ENCODE assay signal across 18 cellular contexts in genomic region chr20:45087814-45088213, GRCh38. TPM values are rescaled to one million over a fixed set of nuclear protein-coding genes. Genes with fewer than 3 reads are reported as not detected.
A peak's percentile ranks its signal among the peaks of the same experiment; 100 is the strongest.
DNase-seq lines count a peak whose midpoint lies in the region; ATAC-seq and TF ChIP-seq lines count a peak whose summit lies in the region.
"Had no signal": no experiment of that assay in that cellular context is flagged by ENCODE, and none has a peak within 500 bp of the region (broad histone marks: within the 10 kb centered on the region; RNA-seq: fewer than 3 reads in every experiment).

No MANE protein-coding gene starts in this region.

- no peak for TF ChIP-seq CTCF in WTC11 (IDR thresholded peaks at IDR 0.05)
- no peak for TF ChIP-seq CTCF in fibroblast of the aortic adventitia (IDR thresholded peaks at IDR 0.05; ENCODE audit: insufficient read depth, low read length)

- H3K4me3 Mint-ChIP-seq in activated naive CD4-positive, alpha-beta T cell treated with anti-CD3 and anti-CD28 coated beads, Interleukin-2, amount 10 ng/mL, durations not matched to agents 7 days and 5 days, result no peak overlapping the region
- no peak overlapping the region for H3K4me3 Mint-ChIP-seq in WTC11
- H3K4me3 Mint-ChIP-seq in stimulated activated memory B cell treated with anti-CD40 and anti-IgM and Interleukin-4, amounts not matched to agents 10 μg/mL and 1 μg/mL and 100 μg/mL, for 72 hours, result no peak overlapping the region
- H3K4me3 Mint-ChIP-seq: neural crest cell had no signal

- peaks cover 2% of the 10 kb centered on the region for H3K9me3 Mint-ChIP-seq in activated naive CD4-positive, alpha-beta T cell treated with anti-CD3 and anti-CD28 coated beads, Interleukin-2, amount 10 ng/mL, durations not matched to agents 7 days and 5 days
- H3K9me3 Mint-ChIP-seq in WTC11, result peaks cover 3% of the 10 kb centered on the region
- H3K9me3 Mint-ChIP-seq in stimulated activated memory B cell treated with anti-CD40 and anti-IgM and Interleukin-4, amounts not matched to agents 10 μg/mL and 1 μg/mL and 100 μg/mL, for 72 hours, result no peaks in the 10 kb centered on the region

- DNase-seq in activated naive CD4-positive, alpha-beta T cell treated with anti-CD3 and anti-CD28 coated beads, Interleukin-2, amount 10 ng/mL, durations not matched to agents 7 days and 5 days, result no peak
- no peak for DNase-seq in activated naive CD4-positive, alpha-beta T cell (lab: John Stamatoyannopoulos, UW)
- DNase-seq in WTC11 (ENCODE audit: low spot score) (no peak), fibroblast of the aortic adventitia (ENCODE audit: low read depth) (peak; percentile 97), hepatic stellate cell (ENCODE audit: low spot score) (no peak), NCI-H1436 treated with DMSO at 0.1 percent for 48 hours (lab: John Stamatoyannopoulos, UW) (no peak)
- DNase-seq: activated effector memory CD4-positive, alpha-beta T cell treated with Interleukin-2 at 50 U/mL for 16 hours; COR-L47; GDM1; NCI-H1092; NCI-H2171; right cardiac atrium; WERI-Rb-1 had no signal

- no peaks in the 10 kb centered on the region for H3K4me1 Mint-ChIP-seq in activated naive CD4-positive, alpha-beta T cell treated with anti-CD3 and anti-CD28 coated beads, Interleukin-2, amount 10 ng/mL, durations not matched to agents 7 days and 5 days
- peaks cover 12% of the 10 kb centered on the region for H3K4me1 Mint-ChIP-seq in WTC11
- peaks cover 36% of the 10 kb centered on the region for H3K4me1 Mint-ChIP-seq in stimulated activated memory B cell treated with anti-CD40 and anti-IgM and Interleukin-4, amounts not matched to agents 10 μg/mL and 1 μg/mL and 100 μg/mL, for 72 hours
- H3K4me1 Mint-ChIP-seq: neural crest cell had no signal

- ATAC-seq in WTC11, result no peak
- no peak for ATAC-seq in stimulated activated memory B cell treated with anti-CD40 and anti-IgM and Interleukin-4, amounts not matched to agents 10 μg/mL and 1 μg/mL and 100 μg/mL, for 72 hours
- ATAC-seq in HG03354 (IDR thresholded peaks at IDR 0.05; ENCODE audit: poor library complexity, severe bottlenecking, unreplicated experiment), result no peak
- ATAC-seq: right cardiac atrium had no signal

- H3K4me3 ChIP-seq in fibroblast of the aortic adventitia (ENCODE audit: low read depth, low read length), result no peak overlapping the region
- H3K4me3 ChIP-seq: lung had no signal

- POLR2A ChIA-PET in WTC11 (lab: Charles Lee), result no interaction called here

- no peaks in the 10 kb centered on the region for H3K27me3 Mint-ChIP-seq in activated naive CD4-positive, alpha-beta T cell treated with anti-CD3 and anti-CD28 coated beads, Interleukin-2, amount 10 ng/mL, durations not matched to agents 7 days and 5 days
- H3K27me3 Mint-ChIP-seq in WTC11 (ENCODE audit: low read depth), result no peaks in the 10 kb centered on the region
- H3K27me3 Mint-ChIP-seq in stimulated activated memory B cell treated with anti-CD40 and anti-IgM and Interleukin-4, amounts not matched to agents 10 μg/mL and 1 μg/mL and 100 μg/mL, for 72 hours, result no peaks in the 10 kb centered on the region

- CTCF ChIA-PET in activated naive CD4-positive, alpha-beta T cell treated with anti-CD3 and anti-CD28 coated beads, Interleukin-2, amount 10 ng/mL, durations not matched to agents 7 days and 5 days (lab: Charles Lee), result interaction anchor here (1.0 kb wide), 1 partner anchor 8 kb away, joined by 4 read pairs; no protein-coding TSS in a partner anchor
- CTCF ChIA-PET in WTC11 (lab: Charles Lee), result interaction anchor here (0.9 to 1.4 kb wide), 3 partner anchors 24 to 51 kb away, joined by 3 to 4 read pairs (median 4); no protein-coding TSS in a partner anchor

- peaks cover 51% of the 10 kb centered on the region for H3K36me3 Mint-ChIP-seq in activated naive CD4-positive, alpha-beta T cell treated with anti-CD3 and anti-CD28 coated beads, Interleukin-2, amount 10 ng/mL, durations not matched to agents 7 days and 5 days
- H3K36me3 Mint-ChIP-seq in WTC11, result peaks cover 7% of the 10 kb centered on the region
- H3K36me3 Mint-ChIP-seq in stimulated activated memory B cell treated with anti-CD40 and anti-IgM and Interleukin-4, amounts not matched to agents 10 μg/mL and 1 μg/mL and 100 μg/mL, for 72 hours, result peaks cover 71% of the 10 kb centered on the region

- peak overlapping the region; percentile 24 for H3K27ac Mint-ChIP-seq in activated naive CD4-positive, alpha-beta T cell treated with anti-CD3 and anti-CD28 coated beads, Interleukin-2, amount 10 ng/mL, durations not matched to agents 7 days and 5 days
- peak overlapping the region; percentile 53 for H3K27ac Mint-ChIP-seq in WTC11
- peak overlapping the region; percentile 54 for H3K27ac Mint-ChIP-seq in stimulated activated memory B cell treated with anti-CD40 and anti-IgM and Interleukin-4, amounts not matched to agents 10 μg/mL and 1 μg/mL and 100 μg/mL, for 72 hours

TF ChIP-seq in WTC11, 78 proteins besides CTCF, POLR2A, EP300 and RAD21:
- no peak for TF ChIP-seq FOXK1 (CRISPR knock-in tag; IDR thresholded peaks at IDR 0.05)
- no peak for TF ChIP-seq ZMAT4 (CRISPR knock-in tag; IDR thresholded peaks at IDR 0.05)
- TF ChIP-seq JAZF1 (CRISPR knock-in tag; IDR thresholded peaks at IDR 0.05), result no peak

RNA-seq across cellular contexts. Expression of gene KCNS1, which starts 13.1 kb away (rescaled TPM):
- 1.2 to 2.1 TPM (median 2.1 TPM) in 3 replicates for total RNA-seq in WTC11 (2021)
- 0.18 TPM in 1 of 2 replicates, not detected in the other for total RNA-seq in fibroblast of the aortic adventitia (ENCODE audit: low replicate concordance)
- total RNA-seq: A172, neural crest cell had no signal

RNA-seq across cellular contexts. Expression of gene WFDC5, which starts 27.2 kb away (rescaled TPM):
- total RNA-seq in WTC11 (2021), result not detected in 3 replicates
- not detected in 2 replicates for total RNA-seq in fibroblast of the aortic adventitia (ENCODE audit: low replicate concordance)
- total RNA-seq: A172, lung, neural crest cell, right cardiac atrium had no signal

RNA-seq across cellular contexts. Expression of gene WFDC12, which starts 36.5 kb away (rescaled TPM):
- total RNA-seq in WTC11 (2021), result not detected in 3 replicates
- total RNA-seq in fibroblast of the aortic adventitia (ENCODE audit: low replicate concordance), result not detected in 2 replicates
- total RNA-seq: A172, neural crest cell, right cardiac atrium had no signal
